ENCODE assay signal across 37 cellular contexts in the genomic region with DNA sequence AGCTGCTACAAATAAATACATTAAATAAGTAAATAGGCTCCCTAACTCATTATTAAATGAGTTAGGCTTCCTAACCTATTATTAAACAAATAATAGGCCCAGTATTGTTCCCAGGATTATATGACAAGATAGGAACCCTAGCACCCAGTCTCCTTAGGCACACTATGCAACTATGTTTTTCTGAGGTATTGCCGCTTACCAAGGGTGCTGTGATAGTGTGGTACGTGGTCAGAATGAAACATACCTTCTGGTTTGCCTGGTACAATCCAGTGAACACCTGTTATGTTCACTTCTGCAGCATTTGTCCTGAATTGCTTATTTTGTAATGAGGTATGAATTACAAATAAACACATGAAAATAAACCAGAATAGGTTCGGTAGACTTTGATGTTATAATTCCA.
"Had no signal": no experiment of that assay in that cellular context is flagged by ENCODE, and none has a peak within 500 bp of the region (broad histone marks: within the 10 kb centered on the region; RNA-seq: fewer than 3 reads in every experiment).

No MANE protein-coding gene starts in this region.

- H3K27me3 ChIP-seq: adrenal gland, ascending aorta, body of pancreas, brain microvascular endothelial cell, breast epithelium, cardiac muscle cell had no signal

- H3K27me3 Mint-ChIP-seq: activated naive CD4-positive, alpha-beta T cell treated with anti-CD3 and anti-CD28 coated beads, Interleukin-2, amount 10 ng/mL, durations not matched to agents 7 days and 5 days; activated naive CD8-positive, alpha-beta T cell treated with anti-CD3 and anti-CD28 coated beads, Interleukin-2, amount 10 ng/mL, durations not matched to agents 7 days and 5 days; activated T-cell treated with anti-CD3 and anti-CD28 coated beads, Interleukin-2, amount 50 U/mL, for 24 hours; activated T-helper 17 cell treated with anti-CD3 and anti-CD28 coated beads, Interleukin-2, amount 50 U/mL, for 72 hours; central memory CD8-positive, alpha-beta T cell had no signal

- H3K4me1 Mint-ChIP-seq: activated naive CD4-positive, alpha-beta T cell treated with anti-CD3 and anti-CD28 coated beads, Interleukin-2, amount 10 ng/mL, durations not matched to agents 7 days and 5 days; activated naive CD4-positive, alpha-beta T cell treated with anti-CD3 and anti-CD28 coated beads, Interleukin-2, amount 50 U/mL, for 24 hours; activated naive CD8-positive, alpha-beta T cell treated with anti-CD3 and anti-CD28 coated beads for 36 hours; activated naive CD8-positive, alpha-beta T cell treated with anti-CD3 and anti-CD28 coated beads, Interleukin-2, amount 10 ng/mL, durations not matched to agents 7 days and 5 days; activated naive CD8-positive, alpha-beta T cell treated with anti-CD3 and anti-CD28 coated beads, Interleukin-2, amount 50 U/mL, for 24 hours; activated T-helper 17 cell treated with anti-CD3 and anti-CD28 coated beads, Interleukin-2, amount 50 U/mL, for 72 hours; central memory CD8-positive, alpha-beta T cell had no signal

- H3K9me3 Mint-ChIP-seq: activated naive CD4-positive, alpha-beta T cell treated with anti-CD3 and anti-CD28 coated beads, Interleukin-2, amount 10 ng/mL, durations not matched to agents 7 days and 5 days; activated naive CD4-positive, alpha-beta T cell treated with anti-CD3 and anti-CD28 coated beads, Interleukin-2, amount 50 U/mL, for 24 hours; activated naive CD4-positive, alpha-beta T cell treated with anti-CD3 and anti-CD28 coated beads, Interleukin-2, amount 50 U/mL, for 72 hours; activated naive CD8-positive, alpha-beta T cell treated with anti-CD3 and anti-CD28 coated beads for 36 hours; activated naive CD8-positive, alpha-beta T cell treated with anti-CD3 and anti-CD28 coated beads, Interleukin-2, amount 10 ng/mL, durations not matched to agents 7 days and 5 days; activated naive CD8-positive, alpha-beta T cell treated with anti-CD3 and anti-CD28 coated beads, Interleukin-2, amount 50 U/mL, for 24 hours; activated T-cell treated with anti-CD3 and anti-CD28 coated beads, Interleukin-2, amount 50 U/mL, for 24 hours; activated T-cell treated with anti-CD3 and anti-CD28 coated beads, Interleukin-2, amount 50 U/mL, for 4 hours; activated T-helper 1 cell treated with anti-CD3 and anti-CD28 coated beads, Interleukin-12 subunit alpha, Interleukin-12 subunit beta, Interleukin-2, Interleukin-4 antibody, amounts not matched to agents 30 ng/mL and 10 ng/mL and 1 ng/mL, durations not matched to agents 14 hours and 24 hours and 36 hours; activated T-helper 17 cell treated with anti-CD3 and anti-CD28 coated beads, Interleukin-2, amount 50 U/mL, for 72 hours; activated T-helper 2 cell treated with anti-CD3 and anti-CD28 coated beads, Interferon-gamma antibody, Interleukin-2, Interleukin-4, amounts not matched to agents 10 μg/mL and 5 μg/mL and 100 μg/mL, durations not matched to agents 14 hours and 24 hours and 36 hours; central memory CD8-positive, alpha-beta T cell had no signal

- H3K27ac ChIP-seq: adrenal gland, ascending aorta, body of pancreas, brain microvascular endothelial cell, breast epithelium, cardiac muscle cell had no signal

- H3K27ac Mint-ChIP-seq: activated naive CD4-positive, alpha-beta T cell treated with anti-CD3 and anti-CD28 coated beads for 36 hours; activated naive CD4-positive, alpha-beta T cell treated with anti-CD3 and anti-CD28 coated beads, Interleukin-2, amount 10 ng/mL, durations not matched to agents 7 days and 5 days; activated naive CD4-positive, alpha-beta T cell treated with anti-CD3 and anti-CD28 coated beads, Interleukin-2, amount 50 U/mL, for 24 hours; activated naive CD4-positive, alpha-beta T cell treated with anti-CD3 and anti-CD28 coated beads, Interleukin-2, amount 50 U/mL, for 72 hours; activated naive CD8-positive, alpha-beta T cell; activated naive CD8-positive, alpha-beta T cell treated with anti-CD3 and anti-CD28 coated beads for 36 hours; activated naive CD8-positive, alpha-beta T cell treated with anti-CD3 and anti-CD28 coated beads, Interleukin-2, amount 10 ng/mL, durations not matched to agents 7 days and 5 days; activated naive CD8-positive, alpha-beta T cell treated with anti-CD3 and anti-CD28 coated beads, Interleukin-2, amount 50 U/mL, for 24 hours; activated T-cell treated with anti-CD3 and anti-CD28 coated beads, Interleukin-2, amount 50 U/mL, for 24 hours; activated T-helper 1 cell treated with anti-CD3 and anti-CD28 coated beads, Interleukin-12 subunit alpha, Interleukin-12 subunit beta, Interleukin-2, Interleukin-4 antibody, amounts not matched to agents 30 ng/mL and 10 ng/mL and 1 ng/mL, durations not matched to agents 14 hours and 24 hours and 36 hours; activated T-helper 17 cell treated with anti-CD3 and anti-CD28 coated beads, Interleukin-2, amount 50 U/mL, for 72 hours; activated T-helper 2 cell treated with anti-CD3 and anti-CD28 coated beads, Interferon-gamma antibody, Interleukin-2, Interleukin-4, amounts not matched to agents 10 μg/mL and 5 μg/mL and 100 μg/mL, durations not matched to agents 14 hours and 24 hours and 36 hours; brain had no signal

- H3K9me3 ChIP-seq: adrenal gland, ascending aorta had no signal

- DNase-seq: activated effector memory CD4-positive, alpha-beta T cell treated with anti-CD3 and anti-CD28 coated beads, Interleukin-2, amount 50 U/mL, for 16 hours; activated effector memory CD4-positive, alpha-beta T cell treated with Interleukin-2 at 50 U/mL for 16 hours; activated gamma-delta T cell; activated gamma-delta T cell treated with Interleukin-2 at 50 U/mL for 16 hours; activated naive CD4-positive, alpha-beta T cell; activated naive CD4-positive, alpha-beta T cell treated with anti-CD3 and anti-CD28 coated beads for 36 hours; activated naive CD4-positive, alpha-beta T cell treated with anti-CD3 and anti-CD28 coated beads, Interleukin-2, amount 10 ng/mL, durations not matched to agents 7 days and 5 days; activated naive CD4-positive, alpha-beta T cell treated with anti-CD3 and anti-CD28 coated beads, Interleukin-2, amount 50 U/mL, for 16 hours; activated naive CD4-positive, alpha-beta T cell treated with Interleukin-2 at 50 U/mL for 16 hours; activated naive CD8-positive, alpha-beta T cell treated with anti-CD3 and anti-CD28 coated beads for 36 hours; activated naive CD8-positive, alpha-beta T cell treated with anti-CD3 and anti-CD28 coated beads, Interleukin-2, amount 10 ng/mL, durations not matched to agents 7 days and 5 days; activated naive CD8-positive, alpha-beta T cell treated with anti-CD3 and anti-CD28 coated beads, Interleukin-2, amount 50 U/mL, for 24 hours; activated T-cell treated with anti-CD3 and anti-CD28 coated beads, Interleukin-2, amount 50 U/mL, for 1 hour; activated T-cell treated with anti-CD3 and anti-CD28 coated beads, Interleukin-2, amount 50 U/mL, for 24 hours; activated T-cell treated with anti-CD3 and anti-CD28 coated beads, Interleukin-2, amount 50 U/mL, for 4 hours; activated T-cell treated with anti-CD3 and anti-CD28 coated beads, Interleukin-2, amount 50 U/mL, for 48 hours; adrenal gland; amniotic stem cell; amygdala; anterior cingulate cortex; aorta; body of pancreas; brain microvascular endothelial cell; caudate nucleus; central memory CD4-positive, alpha-beta T cell; cerebellar nuclear complex had no signal

- H3K4me3 Mint-ChIP-seq: activated naive CD4-positive, alpha-beta T cell treated with anti-CD3 and anti-CD28 coated beads for 36 hours; activated naive CD4-positive, alpha-beta T cell treated with anti-CD3 and anti-CD28 coated beads, Interleukin-2, amount 10 ng/mL, durations not matched to agents 7 days and 5 days; activated naive CD4-positive, alpha-beta T cell treated with anti-CD3 and anti-CD28 coated beads, Interleukin-2, amount 50 U/mL, for 24 hours; activated naive CD8-positive, alpha-beta T cell; activated naive CD8-positive, alpha-beta T cell treated with anti-CD3 and anti-CD28 coated beads for 36 hours; activated naive CD8-positive, alpha-beta T cell treated with anti-CD3 and anti-CD28 coated beads, Interleukin-2, amount 10 ng/mL, durations not matched to agents 7 days and 5 days; activated naive CD8-positive, alpha-beta T cell treated with anti-CD3 and anti-CD28 coated beads, Interleukin-2, amount 50 U/mL, for 24 hours; activated T-cell treated with anti-CD3 and anti-CD28 coated beads, Interleukin-2, amount 50 U/mL, for 24 hours; activated T-cell treated with anti-CD3 and anti-CD28 coated beads, Interleukin-2, amount 50 U/mL, for 4 hours; activated T-helper 1 cell treated with anti-CD3 and anti-CD28 coated beads, Interleukin-12 subunit alpha, Interleukin-12 subunit beta, Interleukin-2, Interleukin-4 antibody, amounts not matched to agents 30 ng/mL and 10 ng/mL and 1 ng/mL, durations not matched to agents 14 hours and 24 hours and 36 hours; activated T-helper 17 cell treated with anti-CD3 and anti-CD28 coated beads, Interleukin-2, amount 50 U/mL, for 72 hours; brain; central memory CD8-positive, alpha-beta T cell had no signal

- H3K36me3 ChIP-seq: adrenal gland, ascending aorta, brain microvascular endothelial cell, breast epithelium, cardiac muscle cell had no signal

- H3K4me3 ChIP-seq: adrenal gland, ascending aorta, body of pancreas, breast epithelium, cardiac muscle cell had no signal

- ATAC-seq: activated naive CD4-positive, alpha-beta T cell treated with anti-CD3 and anti-CD28 coated beads, Interleukin-2, amount 50 U/mL, for 72 hours; activated naive CD8-positive, alpha-beta T cell treated with anti-CD3 and anti-CD28 coated beads, Interleukin-2, amount 50 U/mL, for 24 hours; activated T-cell treated with anti-CD3 and anti-CD28 coated beads, Interleukin-2, amount 50 U/mL, for 4 hours; activated T-helper 17 cell treated with anti-CD3 and anti-CD28 coated beads, Interleukin-2, amount 50 U/mL, for 72 hours; body of pancreas had no signal

- H3K4me1 ChIP-seq: ascending aorta, body of pancreas, breast epithelium had no signal

- H3K36me3 Mint-ChIP-seq: activated naive CD4-positive, alpha-beta T cell treated with anti-CD3 and anti-CD28 coated beads, Interleukin-2, amount 10 ng/mL, durations not matched to agents 7 days and 5 days; activated naive CD4-positive, alpha-beta T cell treated with anti-CD3 and anti-CD28 coated beads, Interleukin-2, amount 50 U/mL, for 24 hours; activated naive CD4-positive, alpha-beta T cell treated with anti-CD3 and anti-CD28 coated beads, Interleukin-2, amount 50 U/mL, for 72 hours; activated naive CD8-positive, alpha-beta T cell; activated naive CD8-positive, alpha-beta T cell treated with anti-CD3 and anti-CD28 coated beads for 36 hours; activated naive CD8-positive, alpha-beta T cell treated with anti-CD3 and anti-CD28 coated beads, Interleukin-2, amount 10 ng/mL, durations not matched to agents 7 days and 5 days; brain had no signal
